ENCODE assay signal across 24 cellular contexts in genomic region chr6:33456156-33456555, GRCh38. TPM values are rescaled to one million over a fixed set of nuclear protein-coding genes. Genes with fewer than 3 reads are reported as not detected.
DNase-seq lines count a peak whose midpoint lies in the region; ATAC-seq and TF ChIP-seq lines count a peak whose summit lies in the region.
"Had no signal": no experiment of that assay in that cellular context is flagged by ENCODE, and none has a peak within 500 bp of the region (broad histone marks: within the 10 kb centered on the region; RNA-seq: fewer than 3 reads in every experiment).

No MANE protein-coding gene starts in this region.

- H3K36me3 Mint-ChIP-seq in activated CD8-positive, alpha-beta T cell treated with anti-CD3 and anti-CD28 coated beads, Interleukin-2, amount 10 ng/mL, durations not matched to agents 7 days and 5 days (ENCODE audit: low read depth), result peaks cover 16% of the 10 kb centered on the region
- peaks cover 22% of the 10 kb centered on the region for H3K36me3 Mint-ChIP-seq in activated CD8-positive, alpha-beta T cell treated with anti-CD3 and anti-CD28 coated beads for 36 hours (ENCODE audit: low read depth)
- peaks cover 44% of the 10 kb centered on the region for H3K36me3 Mint-ChIP-seq in Calu3 (ENCODE audit: insufficient read depth, unreplicated experiment)
- H3K36me3 Mint-ChIP-seq in effector memory CD8-positive, alpha-beta T cell (ENCODE audit: insufficient read depth), result peaks cover 32% of the 10 kb centered on the region

- H3K4me3 ChIP-seq in osteoblast (ENCODE audit: insufficient read depth, low read length), result no peak overlapping the region
- H3K4me3 ChIP-seq in PC-3 (ENCODE audit: low read length), result no peak overlapping the region
- H3K4me3 ChIP-seq: ascending aorta, MG63, Peyer's patch, SJSA1, tibial artery had no signal

- no peak overlapping the region for H3K27ac Mint-ChIP-seq in activated CD8-positive, alpha-beta T cell treated with anti-CD3 and anti-CD28 coated beads, Interleukin-2, amount 10 ng/mL, durations not matched to agents 7 days and 5 days
- no peak overlapping the region for H3K27ac Mint-ChIP-seq in activated CD8-positive, alpha-beta T cell treated with anti-CD3 and anti-CD28 coated beads for 36 hours
- H3K27ac Mint-ChIP-seq in Calu3 (ENCODE audit: unreplicated experiment), result no peak overlapping the region
- H3K27ac Mint-ChIP-seq in effector memory CD8-positive, alpha-beta T cell, result no peak overlapping the region

- H3K4me1 ChIP-seq in osteoblast (ENCODE audit: insufficient read depth, low read length), result peaks cover 13% of the 10 kb centered on the region
- H3K4me1 ChIP-seq in PC-3 (ENCODE audit: insufficient read depth, low read length), result peaks cover 13% of the 10 kb centered on the region
- H3K4me1 ChIP-seq: SJSA1 had no signal

- POLR2A ChIA-PET in activated CD8-positive, alpha-beta T cell treated with anti-CD3 and anti-CD28 coated beads, Interleukin-2, amount 10 ng/mL, durations not matched to agents 7 days and 5 days (lab: Charles Lee), result interaction anchor here (2.6 kb wide), 1 partner anchor 114 kb away, joined by 14 read pairs; no protein-coding TSS in a partner anchor
- POLR2A ChIA-PET in activated CD8-positive, alpha-beta T cell treated with anti-CD3 and anti-CD28 coated beads for 36 hours (lab: Charles Lee), result no interaction called here
- POLR2A ChIA-PET in PC-3 (lab: Charles Lee; ENCODE audit: unreplicated experiment), result no interaction called here

- ATAC-seq in activated CD8-positive, alpha-beta T cell treated with anti-CD3 and anti-CD28 coated beads, Interleukin-2, amount 10 ng/mL, durations not matched to agents 7 days and 5 days, result no peak
- ATAC-seq in activated CD8-positive, alpha-beta T cell treated with anti-CD3 and anti-CD28 coated beads for 36 hours, result no peak
- ATAC-seq in effector memory CD8-positive, alpha-beta T cell (replicated peaks), result no peak
- ATAC-seq in GM19351 (IDR thresholded peaks at IDR 0.05; ENCODE audit: unreplicated experiment) (no peak), PC-3 (no peak)
- ATAC-seq: heart right ventricle, left lobe of liver had no signal

- no peaks in the 10 kb centered on the region for H4K20me1 ChIP-seq in osteoblast (ENCODE audit: insufficient read depth, low read length)
- no peaks in the 10 kb centered on the region for H4K20me1 ChIP-seq in PC-3 (ENCODE audit: low read length)

- H3K9me2 ChIP-seq in PC-3 (replicated peaks; ENCODE audit: low read length), result no peaks in the 10 kb centered on the region

- H3K79me2 ChIP-seq in osteoblast (ENCODE audit: insufficient read depth, low read length) (peaks cover 32% of the 10 kb centered on the region), PC-3 (ENCODE audit: low read length) (peaks cover 30% of the 10 kb centered on the region)

- CTCF ChIA-PET in activated CD8-positive, alpha-beta T cell treated with anti-CD3 and anti-CD28 coated beads, Interleukin-2, amount 10 ng/mL, durations not matched to agents 7 days and 5 days (lab: Charles Lee), result no interaction called here
- CTCF ChIA-PET in activated CD8-positive, alpha-beta T cell treated with anti-CD3 and anti-CD28 coated beads for 36 hours (lab: Charles Lee), result interaction anchor here (0.7 kb wide), 1 partner anchor 244 kb away, joined by 4 read pairs; no protein-coding TSS in a partner anchor
- CTCF ChIA-PET in Calu3 (lab: Charles Lee), result no interaction called here
- CTCF ChIA-PET in PC-3 (lab: Charles Lee), result interaction anchor here (0.6 kb wide), 1 partner anchor 45 kb away, joined by 4 read pairs; the partner anchor contains the start of gene PHF1

- peaks cover 29% of the 10 kb centered on the region for H3K4me1 Mint-ChIP-seq in activated CD8-positive, alpha-beta T cell treated with anti-CD3 and anti-CD28 coated beads, Interleukin-2, amount 10 ng/mL, durations not matched to agents 7 days and 5 days (ENCODE audit: low read depth)
- peaks cover 29% of the 10 kb centered on the region for H3K4me1 Mint-ChIP-seq in activated CD8-positive, alpha-beta T cell treated with anti-CD3 and anti-CD28 coated beads for 36 hours (ENCODE audit: low read depth)
- peaks cover 12% of the 10 kb centered on the region for H3K4me1 Mint-ChIP-seq in Calu3 (ENCODE audit: low read depth, unreplicated experiment)
- peaks cover 23 to 39% of the 10 kb centered on the region in 2 donors for H3K4me1 Mint-ChIP-seq in effector memory CD8-positive, alpha-beta T cell (ENCODE audit: low read depth in 2 of 2)

- H3K27me3 ChIP-seq in osteoblast (ENCODE audit: insufficient read depth, low read length) (no peaks in the 10 kb centered on the region), PC-3 (ENCODE audit: low read length) (no peaks in the 10 kb centered on the region)
- H3K27me3 ChIP-seq: ascending aorta, heart right ventricle, MG63, Peyer's patch, SJSA1, tibial artery had no signal

- no peak for TF ChIP-seq CTCF in activated CD8-positive, alpha-beta T cell treated with anti-CD3 and anti-CD28 coated beads for 36 hours (IDR thresholded peaks at IDR 0.05)
- TF ChIP-seq CTCF in Calu3 (IDR thresholded peaks at IDR 0.05; ENCODE audit: unreplicated experiment), result no peak
- no peak for TF ChIP-seq CTCF in osteoblast (IDR thresholded peaks at IDR 0.05; ENCODE audit: extremely low read depth, low read depth, low read length)
- no peak for TF ChIP-seq CTCF in PC-3 (conservative IDR thresholded peaks at IDR 0.05; ENCODE audit: low read depth, low read length)

- H3K9me3 ChIP-seq in osteoblast (ENCODE audit: low read depth, low read length), result no peaks in the 10 kb centered on the region
- no peaks in the 10 kb centered on the region for H3K9me3 ChIP-seq in PC-3 (ENCODE audit: low read length)
- H3K9me3 ChIP-seq: ascending aorta, heart right ventricle, MG63, Peyer's patch, SJSA1, tibial artery had no signal

- no peak overlapping the region for H2AFZ ChIP-seq in osteoblast (ENCODE audit: low read length)
- H2AFZ ChIP-seq in PC-3 (ENCODE audit: low read length), result no peak overlapping the region

- no peaks in the 10 kb centered on the region for H3K9me3 Mint-ChIP-seq in activated CD8-positive, alpha-beta T cell treated with anti-CD3 and anti-CD28 coated beads, Interleukin-2, amount 10 ng/mL, durations not matched to agents 7 days and 5 days (ENCODE audit: insufficient read depth)
- no peaks in the 10 kb centered on the region for H3K9me3 Mint-ChIP-seq in activated CD8-positive, alpha-beta T cell treated with anti-CD3 and anti-CD28 coated beads for 36 hours
- no peaks in the 10 kb centered on the region for H3K9me3 Mint-ChIP-seq in Calu3 (ENCODE audit: low read depth, unreplicated experiment)
- no peaks in the 10 kb centered on the region for H3K9me3 Mint-ChIP-seq in effector memory CD8-positive, alpha-beta T cell

- H3K27ac ChIP-seq in osteoblast (ENCODE audit: low read depth, low read length), result no peak overlapping the region
- no peak overlapping the region for H3K27ac ChIP-seq in PC-3 (ENCODE audit: low read length)
- H3K27ac ChIP-seq: ascending aorta, heart right ventricle, Peyer's patch, SJSA1, tibial artery had no signal

- BruUV-seq in Calu3 (replicated peaks; lab: Mats Ljungman, UMichigan) (no TSS peak), PC-3 (replicated peaks; lab: Mats Ljungman, UMichigan) (no TSS peak)

- H3F3A ChIP-seq in PC-3 (ENCODE audit: low read length, unreplicated experiment), result no peaks in the 10 kb centered on the region

- H3K9ac ChIP-seq in PC-3 (ENCODE audit: low read length), result no peak overlapping the region

- no peak overlapping the region for H3K4me2 ChIP-seq in osteoblast (ENCODE audit: insufficient read depth, low read length)
- H3K4me2 ChIP-seq in PC-3 (ENCODE audit: low read length), result no peak overlapping the region

- no peak for DNase-seq in activated CD8-positive, alpha-beta T cell treated with anti-CD3 and anti-CD28 coated beads, Interleukin-2, amount 10 ng/mL, durations not matched to agents 7 days and 5 days
- DNase-seq in activated CD8-positive, alpha-beta T cell treated with anti-CD3 and anti-CD28 coated beads for 36 hours, result no peak
- DNase-seq in Calu3 (no peak), osteoblast (ENCODE audit: insufficient read length, low spot score, missing footprints) (peak; percentile 8), HT-29 (ENCODE audit: low spot score) (no peak), PC-3 (no peak)
- DNase-seq in effector memory CD8-positive, alpha-beta T cell, result no peak
- DNase-seq: activated CD4-positive, alpha-beta T cell treated with anti-CD3 and anti-CD28 coated beads, Interleukin-2, amount 50 U/mL, for 1 hour; activated naive CD4-positive, alpha-beta T cell; cerebellar nuclear complex; foreskin fibroblast; GOT3; heart right ventricle; MG63; NCI-H1436; NCI-H510A treated with DMSO at 0.1 percent for 48 hours; small intestine; stimulated activated naive CD4-positive, alpha-beta T cell; tibial artery had no signal

- H3K4me3 Mint-ChIP-seq in activated CD8-positive, alpha-beta T cell treated with anti-CD3 and anti-CD28 coated beads, Interleukin-2, amount 10 ng/mL, durations not matched to agents 7 days and 5 days, result peak overlapping the region; percentile 12
- no peak overlapping the region for H3K4me3 Mint-ChIP-seq in activated CD8-positive, alpha-beta T cell treated with anti-CD3 and anti-CD28 coated beads for 36 hours
- peak overlapping the region; percentile 98 for H3K4me3 Mint-ChIP-seq in Calu3 (ENCODE audit: low read depth, unreplicated experiment)
- peak overlapping the region; percentile 31 to 96 for H3K4me3 Mint-ChIP-seq in effector memory CD8-positive, alpha-beta T cell

- intact Hi-C loops in activated CD8-positive, alpha-beta T cell treated with anti-CD3 and anti-CD28 coated beads for 36 hours (cut with micrococcal nuclease), result loop anchor here (10.0 kb wide), 1 partner anchor 119 kb away; no protein-coding TSS in a partner anchor
- intact Hi-C loops in Calu3 (cut with micrococcal nuclease; ENCODE audit: unreplicated experiment), result no loop called here
- intact Hi-C loops in PC-3 (cut with micrococcal nuclease), result loop anchor here (10.0 kb wide), 1 partner anchor 99 kb away; no protein-coding TSS in a partner anchor

- peaks cover 2% of the 10 kb centered on the region for H3K27me3 Mint-ChIP-seq in activated CD8-positive, alpha-beta T cell treated with anti-CD3 and anti-CD28 coated beads, Interleukin-2, amount 10 ng/mL, durations not matched to agents 7 days and 5 days (ENCODE audit: low read depth)
- no peaks in the 10 kb centered on the region for H3K27me3 Mint-ChIP-seq in activated CD8-positive, alpha-beta T cell treated with anti-CD3 and anti-CD28 coated beads for 36 hours
- no peaks in the 10 kb centered on the region for H3K27me3 Mint-ChIP-seq in Calu3 (ENCODE audit: unreplicated experiment)
- H3K27me3 Mint-ChIP-seq in effector memory CD8-positive, alpha-beta T cell, result no peaks in the 10 kb centered on the region

- H3K36me3 ChIP-seq in osteoblast (ENCODE audit: insufficient read depth, low read length) (peaks cover 11% of the 10 kb centered on the region), PC-3 (ENCODE audit: low read depth, low read length) (peaks cover 15% of the 10 kb centered on the region; the same call in 1 of the 2 replicates)
- H3K36me3 ChIP-seq: ascending aorta, MG63, Peyer's patch had no signal

RNA-seq across cellular contexts. Expression of gene ZBTB9, which starts 1.8 kb away (rescaled TPM):
- 1 to 10 TPM; 7.3 to 9.0 TPM for total RNA-seq in activated CD8-positive, alpha-beta T cell treated with anti-CD3 and anti-CD28 coated beads, Interleukin-2, amount 10 ng/mL, durations not matched to agents 7 days and 5 days
- total RNA-seq in activated CD8-positive, alpha-beta T cell treated with anti-CD3 and anti-CD28 coated beads for 36 hours, result 1 to 10 TPM; 7.8 to 8.7 TPM
- total RNA-seq in Calu3 (2022), result 18.1 and 20.0 TPM in 2 replicates
- total RNA-seq in osteoblast, result 4.1 and 4.7 TPM in 2 replicates
- total RNA-seq in HT-29 (2014; rRNA removed; shearing (Covaris generic)), result 4.7 and 11.2 TPM in 2 replicates
- 7.0 and 9.1 TPM in 2 replicates for total RNA-seq in PC-3 (2014; rRNA removed)

RNA-seq across cellular contexts. Expression of gene SYNGAP1, which starts 36.3 kb away (rescaled TPM):
- 10 to 100 TPM; 42.0 to 48.2 TPM for total RNA-seq in activated CD8-positive, alpha-beta T cell treated with anti-CD3 and anti-CD28 coated beads, Interleukin-2, amount 10 ng/mL, durations not matched to agents 7 days and 5 days
- 10 to 100 TPM; 57.9 to 67.0 TPM for total RNA-seq in activated CD8-positive, alpha-beta T cell treated with anti-CD3 and anti-CD28 coated beads for 36 hours
- total RNA-seq in Calu3 (2022) (18.8 and 24.9 TPM in 2 replicates), osteoblast (6.9 and 8.8 TPM in 2 replicates), PC-3 (2014; rRNA removed) (1.9 and 2.9 TPM in 2 replicates)
- total RNA-seq in HT-29 (2014; rRNA removed; shearing (Covaris generic)), result 3.3 and 5.2 TPM in 2 replicates

RNA-seq across cellular contexts. Expression of gene CUTA, which starts 38.2 kb away (rescaled TPM):
- total RNA-seq in activated CD8-positive, alpha-beta T cell treated with anti-CD3 and anti-CD28 coated beads, Interleukin-2, amount 10 ng/mL, durations not matched to agents 7 days and 5 days, result 100 to 1,000 TPM; 179 to 187 TPM
- total RNA-seq in activated CD8-positive, alpha-beta T cell treated with anti-CD3 and anti-CD28 coated beads for 36 hours, result 100 to 1,000 TPM; 155 to 160 TPM
- 170 and 172 TPM in 2 replicates for total RNA-seq in Calu3 (2022)
- total RNA-seq in osteoblast, result 89.3 and 122 TPM in 2 replicates
- 300 and 321 TPM in 2 replicates for total RNA-seq in HT-29 (2014; rRNA removed; shearing (Covaris generic))
- 227 and 242 TPM in 2 replicates for total RNA-seq in PC-3 (2014; rRNA removed)

RNA-seq across cellular contexts. Expression of gene PHF1, which starts 45.3 kb away (rescaled TPM):
- 10 to 100 TPM; 35.9 to 36.5 TPM for total RNA-seq in activated CD8-positive, alpha-beta T cell treated with anti-CD3 and anti-CD28 coated beads, Interleukin-2, amount 10 ng/mL, durations not matched to agents 7 days and 5 days
- total RNA-seq in activated CD8-positive, alpha-beta T cell treated with anti-CD3 and anti-CD28 coated beads for 36 hours, result 10 to 100 TPM; 31.9 to 32.6 TPM
- 62.4 and 68.3 TPM in 2 replicates for total RNA-seq in Calu3 (2022)
- total RNA-seq in osteoblast, result 25.9 and 30.8 TPM in 2 replicates
- total RNA-seq in HT-29 (2014; rRNA removed; shearing (Covaris generic)), result 30.8 and 35.5 TPM in 2 replicates
- total RNA-seq in PC-3 (2014; rRNA removed), result 36.6 and 40.3 TPM in 2 replicates

Comparison
In these comparisons a context has a peak if more than half of its experiments do, and no peak if none do; other contexts are left out.
1. CTCF ChIA-PET loops: an anchor here in activated CD8-positive, alpha-beta T cell treated with anti-CD3 and anti-CD28 coated beads for 36 hours (0.7 kb wide) and PC-3 (0.6 kb wide); none called in activated CD8-positive, alpha-beta T cell treated with anti-CD3 and anti-CD28 coated beads, Interleukin-2, amount 10 ng/mL, durations not matched to agents 7 days and 5 days and Calu3.